ENCODE assay signal across 1 cellular context in genomic region chr19:11236324-11237301, GRCh38.
TF ChIP-seq lines count a peak whose summit lies in the region.

No MANE protein-coding gene starts in this region.

TF ChIP-seq in HepG2, 621 proteins besides CTCF, POLR2A, EP300 and RAD21 (continued from another document and continues in another):
- peak; percentile 71; the same call in 1 of the 2 replicates for TF ChIP-seq MIER3 (CRISPR knock-in tag; IDR thresholded peaks at IDR 0.05; ENCODE audit: borderline replicate concordance)
- TF ChIP-seq SRY (CRISPR knock-in tag; IDR thresholded peaks at IDR 0.05), result peak; percentile 71; the same call in 1 of the 2 replicates
- TF ChIP-seq HMG20B (CRISPR knock-in tag; conservative IDR thresholded peaks at IDR 0.05), result no peak; the same call in 1 of the 2 replicates
- TF ChIP-seq ZMAT3 (CRISPR knock-in tag; conservative IDR thresholded peaks at IDR 0.05), result peak; percentile 82
- peak; percentile 78 for TF ChIP-seq KDM3A (CRISPR knock-in tag; IDR thresholded peaks at IDR 0.05; ENCODE audit: low read depth)
- peak; percentile 26 for TF ChIP-seq AGO1 (IDR thresholded peaks at IDR 0.05; ENCODE audit: low read depth, low read length, poor library complexity, severe bottlenecking)
- TF ChIP-seq ZNF142 (CRISPR knock-in tag; IDR thresholded peaks at IDR 0.05), result no peak
- TF ChIP-seq ZGPAT (CRISPR knock-in tag; IDR thresholded peaks at IDR 0.05), result peak; percentile 91
- peak; percentile 71; the same call in 1 of the 2 replicates for TF ChIP-seq ZNF451 (CRISPR knock-in tag; IDR thresholded peaks at IDR 0.05)
- no peak for TF ChIP-seq ZNF7 (CRISPR knock-in tag; IDR thresholded peaks at IDR 0.05)
- TF ChIP-seq PBX2 (CRISPR knock-in tag; IDR thresholded peaks at IDR 0.05), result no peak
- peak; percentile 66 for TF ChIP-seq NCOA2 (CRISPR knock-in tag; IDR thresholded peaks at IDR 0.05)
- no peak for TF ChIP-seq HNRNPLL (IDR thresholded peaks at IDR 0.05; ENCODE audit: low read depth, low read length, poor library complexity, severe bottlenecking)
- TF ChIP-seq ZNF382 (CRISPR knock-in tag; IDR thresholded peaks at IDR 0.05; ENCODE audit: borderline replicate concordance), result no peak
- 0 out of 2 replicates have a peak, but pooled peaks have one; percentile 9 for TF ChIP-seq ZNF232 (CRISPR knock-in tag; IDR thresholded peaks at IDR 0.05; ENCODE audit: borderline replicate concordance)
- TF ChIP-seq ZSCAN25 (CRISPR knock-in tag; IDR thresholded peaks at IDR 0.05), result peak; percentile 89
- no peak for TF ChIP-seq BHLHE40 (IDR thresholded peaks at IDR 0.05; ENCODE audit: low read length)
- no peak for TF ChIP-seq GMEB2 (CRISPR knock-in tag; IDR thresholded peaks at IDR 0.05; ENCODE audit: low read depth)
- TF ChIP-seq POGZ (CRISPR knock-in tag; IDR thresholded peaks at IDR 0.05), result peak; percentile 71; the same call in 1 of the 2 replicates
- peak; percentile 84 for TF ChIP-seq HDAC1 (CRISPR knock-in tag; IDR thresholded peaks at IDR 0.05)
- peak; percentile 16 for TF ChIP-seq YY1 (IDR thresholded peaks at IDR 0.05; ENCODE audit: insufficient read depth, insufficient replicate concordance, low read depth, low read length)
- TF ChIP-seq SALL2 (CRISPR knock-in tag; IDR thresholded peaks at IDR 0.05), result peak; percentile 74
- TF ChIP-seq ZNF136 (CRISPR knock-in tag; IDR thresholded peaks at IDR 0.05; ENCODE audit: low read depth), result 0 out of 2 replicates have a peak, but pooled peaks have one; percentile 44
- no peak for TF ChIP-seq RFXANK (CRISPR knock-in tag; IDR thresholded peaks at IDR 0.05)
- peak; percentile 47; the same call in 1 of the 2 replicates for TF ChIP-seq ZNF792 (CRISPR knock-in tag; IDR thresholded peaks at IDR 0.05)
- TF ChIP-seq SMAD3 (CRISPR knock-in tag; IDR thresholded peaks at IDR 0.05), result peak; percentile 70; the same call in 1 of the 2 replicates
- no peak for TF ChIP-seq MAFG (CRISPR knock-in tag; IDR thresholded peaks at IDR 0.05)
- TF ChIP-seq KDM5B (CRISPR knock-in tag; IDR thresholded peaks at IDR 0.05; ENCODE audit: borderline replicate concordance), result peak; percentile 46; the same call in 1 of the 2 replicates
- peak; percentile 20; the same call in 1 of the 2 replicates for TF ChIP-seq ZHX2 (IDR thresholded peaks at IDR 0.05; ENCODE audit: low read depth)
- TF ChIP-seq ZHX2 (CRISPR knock-in tag; IDR thresholded peaks at IDR 0.05; ENCODE audit: borderline replicate concordance), result no peak
- TF ChIP-seq, protein P1, sequence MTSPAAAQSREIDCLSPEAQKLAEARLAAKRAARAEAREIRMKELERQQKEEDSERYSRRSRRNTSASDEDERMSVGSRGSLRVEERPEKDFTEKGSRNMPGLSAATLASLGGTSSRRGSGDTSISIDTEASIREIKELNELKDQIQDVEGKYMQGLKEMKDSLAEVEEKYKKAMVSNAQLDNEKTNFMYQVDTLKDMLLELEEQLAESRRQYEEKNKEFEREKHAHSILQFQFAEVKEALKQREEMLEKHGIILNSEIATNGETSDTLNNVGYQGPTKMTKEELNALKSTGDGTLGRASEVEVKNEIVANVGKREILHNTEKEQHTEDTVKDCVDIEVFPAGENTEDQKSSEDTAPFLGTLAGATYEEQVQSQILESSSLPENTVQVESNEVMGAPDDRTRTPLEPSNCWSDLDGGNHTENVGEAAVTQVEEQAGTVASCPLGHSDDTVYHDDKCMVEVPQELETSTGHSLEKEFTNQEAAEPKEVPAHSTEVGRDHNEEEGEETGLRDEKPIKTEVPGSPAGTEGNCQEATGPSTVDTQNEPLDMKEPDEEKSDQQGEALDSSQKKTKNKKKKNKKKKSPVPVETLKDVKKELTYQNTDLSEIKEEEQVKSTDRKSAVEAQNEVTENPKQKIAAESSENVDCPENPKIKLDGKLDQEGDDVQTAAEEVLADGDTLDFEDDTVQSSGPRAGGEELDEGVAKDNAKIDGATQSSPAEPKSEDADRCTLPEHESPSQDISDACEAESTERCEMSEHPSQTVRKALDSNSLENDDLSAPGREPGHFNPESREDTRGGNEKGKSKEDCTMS (CRISPR knock-in tag; conservative IDR thresholded peaks at IDR 0.05), result no peak
- 0 out of 2 replicates have a peak, but pooled peaks have one; percentile 33 for TF ChIP-seq LCORL (IDR thresholded peaks at IDR 0.05)
- TF ChIP-seq LCORL (CRISPR knock-in tag; IDR thresholded peaks at IDR 0.05), result peak; percentile 88; the same call in 1 of the 2 replicates
- no peak for TF ChIP-seq ZFP36L2 (CRISPR knock-in tag; IDR thresholded peaks at IDR 0.05)
- TF ChIP-seq CHD4 (IDR thresholded peaks at IDR 0.05; ENCODE audit: borderline replicate concordance, low read length), result no peak
- TF ChIP-seq RAD51 (IDR thresholded peaks at IDR 0.05; ENCODE audit: borderline replicate concordance), result no peak
- no peak for TF ChIP-seq CERS6 (CRISPR knock-in tag; IDR thresholded peaks at IDR 0.05)
- TF ChIP-seq, protein P2, sequence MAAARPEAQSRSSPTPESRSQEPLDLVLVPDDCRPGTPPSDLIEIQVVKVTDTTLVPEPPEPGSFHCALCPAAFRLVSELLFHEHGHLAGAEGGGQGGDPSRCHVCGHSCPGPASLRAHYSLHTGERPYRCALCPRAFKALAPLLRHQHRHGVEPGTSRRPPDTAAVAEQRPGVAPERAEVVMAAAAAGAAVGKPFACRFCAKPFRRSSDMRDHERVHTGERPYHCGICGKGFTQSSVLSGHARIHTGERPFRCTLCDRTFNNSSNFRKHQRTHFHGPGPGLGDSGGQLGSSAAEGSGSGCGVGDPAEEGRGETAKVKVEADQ (CRISPR knock-in tag; IDR thresholded peaks at IDR 0.05; ENCODE audit: borderline replicate concordance), result peak; percentile 77; the same call in 1 of the 2 replicates
- no peak for TF ChIP-seq ZNF446 (CRISPR knock-in tag; IDR thresholded peaks at IDR 0.05)
- 0 out of 2 replicates have a peak, but pooled peaks have one; percentile 25 for TF ChIP-seq ZNF552 (CRISPR knock-in tag; IDR thresholded peaks at IDR 0.05; ENCODE audit: borderline replicate concordance)
- no peak; the same call in 1 of the 2 replicates for TF ChIP-seq ZNF431 (CRISPR knock-in tag; IDR thresholded peaks at IDR 0.05; ENCODE audit: borderline replicate concordance, low read depth)
